ENCODE assay signal across 1 cellular context in the genomic region with DNA sequence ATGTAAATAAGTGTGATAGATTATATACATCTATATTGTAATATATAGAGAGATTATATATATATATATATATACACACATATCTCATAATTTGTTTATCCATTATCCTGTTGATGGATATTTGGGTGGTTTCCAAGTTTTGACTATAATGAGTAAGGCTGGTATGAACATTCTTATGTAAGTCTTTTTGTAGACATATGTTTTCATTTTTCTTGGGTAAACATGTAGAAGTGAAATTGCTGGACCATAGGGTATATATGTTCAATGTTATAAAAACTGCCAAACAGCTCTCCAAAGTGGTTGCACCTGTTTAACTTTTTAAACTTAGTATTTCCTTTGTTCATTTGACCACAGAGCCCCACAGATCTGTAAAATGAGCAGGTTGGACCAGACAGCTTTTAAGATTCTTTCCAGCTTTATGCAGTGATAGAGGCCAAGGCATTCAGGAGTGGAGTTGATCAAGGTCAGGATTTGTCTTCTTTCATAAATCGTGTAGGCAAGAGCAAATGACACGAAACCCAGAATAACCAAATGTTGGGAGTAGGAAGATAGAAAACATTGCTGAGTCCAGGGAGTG.
TF ChIP-seq lines count a peak whose summit lies in the region.

No MANE protein-coding gene starts in this region.

TF ChIP-seq in SK-N-SH, 30 proteins besides CTCF, POLR2A, EP300 and RAD21 (continued from another document):
- TF ChIP-seq, protein P1, sequence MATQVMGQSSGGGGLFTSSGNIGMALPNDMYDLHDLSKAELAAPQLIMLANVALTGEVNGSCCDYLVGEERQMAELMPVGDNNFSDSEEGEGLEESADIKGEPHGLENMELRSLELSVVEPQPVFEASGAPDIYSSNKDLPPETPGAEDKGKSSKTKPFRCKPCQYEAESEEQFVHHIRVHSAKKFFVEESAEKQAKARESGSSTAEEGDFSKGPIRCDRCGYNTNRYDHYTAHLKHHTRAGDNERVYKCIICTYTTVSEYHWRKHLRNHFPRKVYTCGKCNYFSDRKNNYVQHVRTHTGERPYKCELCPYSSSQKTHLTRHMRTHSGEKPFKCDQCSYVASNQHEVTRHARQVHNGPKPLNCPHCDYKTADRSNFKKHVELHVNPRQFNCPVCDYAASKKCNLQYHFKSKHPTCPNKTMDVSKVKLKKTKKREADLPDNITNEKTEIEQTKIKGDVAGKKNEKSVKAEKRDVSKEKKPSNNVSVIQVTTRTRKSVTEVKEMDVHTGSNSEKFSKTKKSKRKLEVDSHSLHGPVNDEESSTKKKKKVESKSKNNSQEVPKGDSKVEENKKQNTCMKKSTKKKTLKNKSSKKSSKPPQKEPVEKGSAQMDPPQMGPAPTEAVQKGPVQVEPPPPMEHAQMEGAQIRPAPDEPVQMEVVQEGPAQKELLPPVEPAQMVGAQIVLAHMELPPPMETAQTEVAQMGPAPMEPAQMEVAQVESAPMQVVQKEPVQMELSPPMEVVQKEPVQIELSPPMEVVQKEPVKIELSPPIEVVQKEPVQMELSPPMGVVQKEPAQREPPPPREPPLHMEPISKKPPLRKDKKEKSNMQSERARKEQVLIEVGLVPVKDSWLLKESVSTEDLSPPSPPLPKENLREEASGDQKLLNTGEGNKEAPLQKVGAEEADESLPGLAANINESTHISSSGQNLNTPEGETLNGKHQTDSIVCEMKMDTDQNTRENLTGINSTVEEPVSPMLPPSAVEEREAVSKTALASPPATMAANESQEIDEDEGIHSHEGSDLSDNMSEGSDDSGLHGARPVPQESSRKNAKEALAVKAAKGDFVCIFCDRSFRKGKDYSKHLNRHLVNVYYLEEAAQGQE (IDR thresholded peaks at IDR 0.05; ENCODE audit: low read depth, low read length): no peak
